In genomic region chr22:39603345-39603744, GRCh38 we compare ENCODE assay signal across 2 cellular contexts.
TF ChIP-seq lines count a peak whose summit lies in the region.

No MANE protein-coding gene starts in this region.

TF ChIP-seq in HEK293, 187 proteins besides CTCF, POLR2A, EP300 and RAD21:
- TF ChIP-seq KLF8 (tag by site-specific recombination; IDR thresholded peaks at IDR 0.05) (peak; percentile 45; the same call in 1 of the 2 replicates), SETDB1 (IDR thresholded peaks at IDR 0.05; ENCODE audit: insufficient read length, low read length) (peak; percentile 96), ZNF280D (tag by site-specific recombination; IDR thresholded peaks at IDR 0.05) (peak; percentile 70; the same call in 1 of the 2 replicates), ZNF350 (tag by site-specific recombination; IDR thresholded peaks at IDR 0.05) (no peak), ZNF580 (tag by site-specific recombination; IDR thresholded peaks at IDR 0.05) (peak; percentile 68), ZSCAN5A (tag by site-specific recombination; IDR thresholded peaks at IDR 0.05) (peak; percentile 69; the same call in 1 of the 2 replicates), TRIM28 (IDR thresholded peaks at IDR 0.05; ENCODE audit: borderline replicate concordance, low read length) (peak; percentile 99), ZIC2 (tag by site-specific recombination; IDR thresholded peaks at IDR 0.05) (no peak), PRDM2 (tag by site-specific recombination; IDR thresholded peaks at IDR 0.05; ENCODE audit: borderline replicate concordance) (no peak)

TF ChIP-seq in H1, 55 proteins besides CTCF, POLR2A, EP300 and RAD21:
- TF ChIP-seq RNF2 (IDR thresholded peaks at IDR 0.05; ENCODE audit: borderline replicate concordance, low read depth, low read length, missing control alignments, poor library complexity, severe bottlenecking) (no peak), KDM1A (IDR thresholded peaks at IDR 0.05; ENCODE audit: borderline replicate concordance, low read length) (peak; percentile 73; the same call in 1 of the 2 replicates)
